9 cellular contexts compared by ENCODE assay signal in the genomic region with DNA sequence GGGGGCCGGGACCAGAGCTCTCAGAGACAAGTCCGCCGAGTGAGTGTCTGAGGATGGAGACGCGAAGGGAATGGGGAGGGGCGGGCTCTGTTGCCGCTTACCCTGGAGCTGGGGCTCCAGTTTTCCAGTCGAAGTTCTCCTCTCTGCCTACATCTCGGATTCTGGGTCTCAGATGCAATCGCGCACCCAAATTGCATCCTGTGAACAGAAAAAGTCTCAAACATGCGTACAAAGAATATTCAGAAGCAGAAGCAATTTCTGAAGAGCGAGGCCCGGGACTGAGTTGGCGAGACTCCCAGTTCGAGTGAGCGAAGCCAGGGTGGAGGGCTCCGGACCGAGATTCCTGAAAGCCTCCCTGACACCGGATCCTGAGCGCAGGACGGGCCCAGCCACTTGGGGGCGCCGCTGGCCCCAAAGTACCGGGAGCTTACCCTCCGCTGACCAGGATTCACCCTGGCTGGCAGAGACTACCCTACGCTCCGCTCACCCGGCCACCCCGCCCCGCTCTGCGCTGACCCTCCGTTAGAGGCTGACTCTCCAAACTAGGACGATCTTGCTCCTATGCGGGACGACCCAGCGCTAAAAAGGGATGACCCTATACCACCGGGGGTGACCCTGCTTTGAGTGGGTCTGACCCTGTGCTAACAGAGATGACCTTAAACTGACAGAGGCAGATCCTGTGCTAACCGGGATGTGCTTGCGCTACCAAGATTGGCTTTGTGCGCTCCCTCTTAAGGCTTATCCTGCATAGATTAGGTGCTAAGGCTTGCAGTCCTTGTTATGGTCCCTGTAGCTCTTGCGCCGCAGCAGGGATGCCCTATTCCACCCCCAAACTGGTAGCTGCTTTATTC. TPM values are rescaled to one million over a fixed set of nuclear protein-coding genes. Genes with fewer than 3 reads are reported as not detected.
DNase-seq lines count a peak whose midpoint lies in the region; ATAC-seq and TF ChIP-seq lines count a peak whose summit lies in the region.
"Had no signal": no experiment of that assay in that cellular context is flagged by ENCODE, and none has a peak within 500 bp of the region (broad histone marks: within the 10 kb centered on the region; RNA-seq: fewer than 3 reads in every experiment).

No MANE protein-coding gene starts in this region.

- H3K36me3 ChIP-seq in endodermal cell (ENCODE audit: control insufficient read depth, insufficient read depth, low read length) (no peaks in the 10 kb centered on the region), neuronal stem cell (replicated peaks in 1 of 2; ENCODE audit: control insufficient read depth in 2 of 2, insufficient read depth in 2 of 2, low read length in 2 of 2) (no peaks in the 10 kb centered on the region)

- no peaks in the 10 kb centered on the region for H3K9me3 ChIP-seq in endodermal cell (ENCODE audit: control insufficient read depth, low read length)
- peaks cover 0 to 5% of the 10 kb centered on the region in 2 donors for H3K9me3 ChIP-seq in neuronal stem cell (replicated peaks in 1 of 2; ENCODE audit: control insufficient read depth in 2 of 2, insufficient read depth in 1 of 2, low read depth in 1 of 2, low read length in 2 of 2)

- no peak overlapping the region for H2AFZ ChIP-seq in neuronal stem cell (ENCODE audit: low read length)

- H3K18ac ChIP-seq in neuronal stem cell (ENCODE audit: low read length): peak overlapping the region; percentile 42

- H2BK15ac ChIP-seq in neuronal stem cell (ENCODE audit: low read length): no peak overlapping the region

- ATAC-seq in GM21390 (IDR thresholded peaks at IDR 0.05; ENCODE audit: unreplicated experiment) (no peak), GM18858 (IDR thresholded peaks at IDR 0.05; ENCODE audit: unreplicated experiment) (no peak), GM18511 (IDR thresholded peaks at IDR 0.05; ENCODE audit: unreplicated experiment) (no peak)

- no peak overlapping the region for H2AK5ac ChIP-seq in neuronal stem cell (ENCODE audit: low read depth, low read length)

- 26% methylated on average over 38 to 43 of the region's 43 CpGs for WGBS in endodermal cell (ENCODE audit: insufficient coverage in 1 of 2, insufficient read length in 1 of 2), 2 experiments
- no CpG with 5 or more reads among the region's 43 CpGs for WGBS in neuronal stem cell (ENCODE audit: extremely low coverage in 2 of 2, insufficient read length in 2 of 2, insufficient replicate concordance in 1 of 2), 2 donors

- no peak overlapping the region for H2BK120ac ChIP-seq in neuronal stem cell (ENCODE audit: low read depth, low read length)

- TF ChIP-seq CTCF in LNCAP (IDR thresholded peaks at IDR 0.05) (peak; percentile 68), endodermal cell (conservative IDR thresholded peaks at IDR 0.05) (peak; percentile 94)

- H2BK12ac ChIP-seq in neuronal stem cell (ENCODE audit: low read length): no peak overlapping the region

- no peak overlapping the region for H3K4ac ChIP-seq in neuronal stem cell (ENCODE audit: low read length)

- H3K9ac ChIP-seq in endodermal cell (ENCODE audit: extremely low read depth, low read length, poor library complexity, severe bottlenecking) (no peak overlapping the region), neuronal stem cell (ENCODE audit: low read depth, low read length, poor library complexity) (no peak overlapping the region)

- H3K4me1 Mint-ChIP-seq in endodermal cell: peaks cover 6% of the 10 kb centered on the region

- no peak overlapping the region for H3K27ac Mint-ChIP-seq in endodermal cell

- peaks cover 7% of the 10 kb centered on the region for H3K27me3 Mint-ChIP-seq in endodermal cell (ENCODE audit: insufficient read depth)

- no peak overlapping the region for H3K4me3 Mint-ChIP-seq in endodermal cell

- H3K4me3 ChIP-seq in endodermal cell (ENCODE audit: low read length) (no peak overlapping the region), neuronal stem cell (ENCODE audit: low read length in 2 of 2) (peak overlapping the region in 1 of 2 donors; percentile 3)

- H3K4me1 ChIP-seq in endodermal cell (ENCODE audit: control insufficient read depth, insufficient read depth, low read length) (peaks cover 4% of the 10 kb centered on the region), neuronal stem cell (ENCODE audit: control insufficient read depth in 2 of 2, insufficient read depth in 1 of 2, low read depth in 1 of 2, low read length in 2 of 2) (peaks cover 0 to 7% of the 10 kb centered on the region in 2 donors)

- H3K14ac ChIP-seq in neuronal stem cell (ENCODE audit: low read length): no peak overlapping the region

- no peaks in the 10 kb centered on the region for H3K36me3 Mint-ChIP-seq in endodermal cell (ENCODE audit: low read depth)

- H3K27ac ChIP-seq in endodermal cell (ENCODE audit: low read depth, low read length) (no peak overlapping the region), neuronal stem cell (replicated peaks; ENCODE audit: low read length) (no peak overlapping the region)

- H4K91ac ChIP-seq in neuronal stem cell (ENCODE audit: low read depth, low read length, poor library complexity): no peak overlapping the region

- H4K8ac ChIP-seq in neuronal stem cell (ENCODE audit: low read depth, low read length): no peak overlapping the region

- no peak overlapping the region for H3K4me2 ChIP-seq in neuronal stem cell (ENCODE audit: insufficient read depth, low read length, poor library complexity, severe bottlenecking)

- peaks cover 86% of the 10 kb centered on the region for H3K27me3 ChIP-seq in endodermal cell (ENCODE audit: control insufficient read depth, insufficient read depth, low read length, poor library complexity, severe bottlenecking)
- H3K27me3 ChIP-seq in neuronal stem cell (ENCODE audit: control insufficient read depth in 3 of 3, insufficient read depth in 3 of 3, low read depth in 1 of 3, low read length in 3 of 3): peaks cover 37 to 77% (median 70%) of the 10 kb centered on the region in 3 experiments

- H2BK5ac ChIP-seq in neuronal stem cell (ENCODE audit: low read length): no peak overlapping the region

- no peaks in the 10 kb centered on the region for H3K9me3 Mint-ChIP-seq in endodermal cell

- H3K23ac ChIP-seq in neuronal stem cell (ENCODE audit: low read depth, low read length, poor library complexity): no peak overlapping the region

- no peaks in the 10 kb centered on the region for H3K79me1 ChIP-seq in neuronal stem cell (ENCODE audit: low read depth, low read length)

- peak; percentile 87 for DNase-seq in DMS53 (lab: John Stamatoyannopoulos, UW)
- peak; percentile 94 for DNase-seq in endodermal cell
- DNase-seq in neuronal stem cell (ENCODE audit: low spot score): no peak
- DNase-seq in NCI-H2081 treated with DMSO at 0.1 percent for 48 hours (lab: John Stamatoyannopoulos, UW): no peak

RNA-seq across cellular contexts. Expression of a gene that starts 12.1 kb away (rescaled TPM):
- under 1 TPM; 0.07 to 0.26 TPM for total RNA-seq in endodermal cell
- polyA plus RNA-seq in endodermal cell (2013, experiment 1 of 2): 0.36 TPM
- 0.08 TPM for polyA plus RNA-seq in endodermal cell (2013, experiment 2 of 2)
- not detected for polyA plus RNA-seq in neuronal stem cell (2013, experiment 1 of 2)
- polyA plus RNA-seq in neuronal stem cell (2013, experiment 2 of 2): under 0.01 TPM

RNA-seq across cellular contexts. Expression of a gene that starts 33.8 kb away (rescaled TPM):
- not detected for total RNA-seq in endodermal cell
- polyA plus RNA-seq in endodermal cell (2013, experiment 1 of 2): 0.46 TPM
- polyA plus RNA-seq in endodermal cell (2013, experiment 2 of 2): 0.29 TPM
- polyA plus RNA-seq in neuronal stem cell (2013, experiment 1 of 2): 0.20 TPM
- 0.15 TPM for polyA plus RNA-seq in neuronal stem cell (2013, experiment 2 of 2)
- total RNA-seq: mononuclear cell had no signal

Comparison
In these comparisons a context has a peak if more than half of its experiments do, and no peak if none do; other contexts are left out.
1. DNase-seq: peak in DMS53 (single experiment) and endodermal cell (single experiment); none in neuronal stem cell (single experiment) and NCI-H2081 treated with DMSO at 0.1 percent for 48 hours (single experiment).